ENCODE assay signal across 17 cellular contexts in the genomic region with DNA sequence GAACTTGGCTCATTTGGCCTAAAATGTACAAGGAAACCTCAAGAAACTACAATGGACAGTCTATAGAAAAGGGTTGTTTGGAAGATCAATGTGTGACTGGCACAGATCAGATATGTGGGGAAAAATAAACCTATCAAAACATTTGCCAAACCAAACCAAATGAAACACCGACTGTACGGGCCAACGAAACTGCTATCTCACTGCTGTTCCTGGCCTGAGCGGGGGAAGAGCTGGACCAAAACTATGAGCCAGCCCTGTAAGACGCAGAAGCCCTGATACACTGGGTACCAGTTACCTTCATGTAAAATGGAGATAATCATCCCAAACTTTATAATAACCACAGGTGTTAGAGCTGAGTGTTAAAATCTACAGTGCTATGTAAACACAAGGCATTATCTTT. TPM values are rescaled to one million over a fixed set of nuclear protein-coding genes. Genes with fewer than 3 reads are reported as not detected.
DNase-seq lines count a peak whose midpoint lies in the region; ATAC-seq and TF ChIP-seq lines count a peak whose summit lies in the region.
"Had no signal": no experiment of that assay in that cellular context is flagged by ENCODE, and none has a peak within 500 bp of the region (broad histone marks: within the 10 kb centered on the region; RNA-seq: fewer than 3 reads in every experiment).

No MANE protein-coding gene starts in this region.

- no peaks in the 10 kb centered on the region for H3K27me3 Mint-ChIP-seq in activated naive CD8-positive, alpha-beta T cell
- no peaks in the 10 kb centered on the region for H3K27me3 Mint-ChIP-seq in activated naive CD8-positive, alpha-beta T cell treated with anti-CD3 and anti-CD28 coated beads, Interleukin-2, amount 50 U/mL, for 24 hours
- H3K27me3 Mint-ChIP-seq in T-helper 17 cell, result no peaks in the 10 kb centered on the region
- H3K27me3 Mint-ChIP-seq: activated naive CD4-positive, alpha-beta T cell treated with anti-CD3 and anti-CD28 coated beads, Interleukin-2, amount 10 ng/mL, durations not matched to agents 7 days and 5 days had no signal

- ATAC-seq in activated naive CD8-positive, alpha-beta T cell treated with anti-CD3 and anti-CD28 coated beads, Interleukin-2, amount 50 U/mL, for 24 hours, result no peak
- ATAC-seq in T-helper 17 cell (no peak), left lobe of liver (peak; percentile 52), GM21576 (IDR thresholded peaks at IDR 0.05; ENCODE audit: unreplicated experiment) (no peak), mucosa of descending colon (no peak), lower lobe of right lung (no peak)
- no peak for ATAC-seq in stimulated activated effector memory CD8-positive, alpha-beta T cell treated with anti-CD3 and anti-CD28 coated beads, Interleukin-12 subunit alpha, Interleukin-12 subunit beta, amount 100 ng/mL, for 72 hours
- ATAC-seq: left colon had no signal

- H3K4me1 Mint-ChIP-seq in activated naive CD8-positive, alpha-beta T cell (ENCODE audit: low read depth), result peaks cover 95% of the 10 kb centered on the region
- H3K4me1 Mint-ChIP-seq in activated naive CD8-positive, alpha-beta T cell treated with anti-CD3 and anti-CD28 coated beads, Interleukin-2, amount 50 U/mL, for 24 hours, result peaks cover 81% of the 10 kb centered on the region
- H3K4me1 Mint-ChIP-seq in T-helper 17 cell, result peaks cover 85% of the 10 kb centered on the region
- peaks cover 97% of the 10 kb centered on the region for H3K4me1 Mint-ChIP-seq in stimulated activated effector memory CD8-positive, alpha-beta T cell treated with anti-CD3 and anti-CD28 coated beads, Interleukin-12 subunit alpha, Interleukin-12 subunit beta, amount 100 ng/mL, for 72 hours

- DNase-seq in activated naive CD8-positive, alpha-beta T cell treated with anti-CD3 and anti-CD28 coated beads, Interleukin-2, amount 50 U/mL, for 24 hours, result no peak
- DNase-seq in T-helper 17 cell (no peak), left lobe of liver (ENCODE audit: low spot score) (no peak), mucosa of descending colon (no peak), lower lobe of right lung (no peak)
- no peak for DNase-seq in stimulated activated effector memory CD8-positive, alpha-beta T cell treated with anti-CD3 and anti-CD28 coated beads, Interleukin-12 subunit alpha, Interleukin-12 subunit beta, amount 100 ng/mL, for 72 hours (ENCODE audit: low spot score in 2 of 2)
- DNase-seq: activated naive CD4-positive, alpha-beta T cell treated with anti-CD3 and anti-CD28 coated beads, Interleukin-2, amount 10 ng/mL, durations not matched to agents 7 days and 5 days; cerebellar nuclear complex; DMS79; head of caudate nucleus; left colon; NCI-H1092 treated with DMSO at 0.1 percent for 48 hours; NCI-H2171 treated with DMSO at 0.1 percent for 48 hours; stimulated activated CD4-positive, alpha-beta T cell treated with anti-CD3 and anti-CD28 coated beads, Interleukin-12 subunit alpha, Interleukin-12 subunit beta, amount 100 ng/mL, for 4 hours; testis had no signal

- no peaks in the 10 kb centered on the region for H3K9me3 Mint-ChIP-seq in activated naive CD8-positive, alpha-beta T cell (ENCODE audit: low read depth)
- no peaks in the 10 kb centered on the region for H3K9me3 Mint-ChIP-seq in activated naive CD8-positive, alpha-beta T cell treated with anti-CD3 and anti-CD28 coated beads, Interleukin-2, amount 50 U/mL, for 24 hours
- no peaks in the 10 kb centered on the region for H3K9me3 Mint-ChIP-seq in stimulated activated effector memory CD8-positive, alpha-beta T cell treated with anti-CD3 and anti-CD28 coated beads, Interleukin-12 subunit alpha, Interleukin-12 subunit beta, amount 100 ng/mL, for 72 hours
- H3K9me3 Mint-ChIP-seq: activated naive CD4-positive, alpha-beta T cell treated with anti-CD3 and anti-CD28 coated beads, Interleukin-2, amount 10 ng/mL, durations not matched to agents 7 days and 5 days had no signal

- H3K9me3 ChIP-seq in T-helper 17 cell (ENCODE audit: control insufficient read depth, low read length, poor library complexity, severe bottlenecking) (no peaks in the 10 kb centered on the region), mucosa of descending colon (no peaks in the 10 kb centered on the region), lower lobe of right lung (no peaks in the 10 kb centered on the region)
- H3K9me3 ChIP-seq: testis had no signal

- H3K27ac ChIP-seq in lower lobe of right lung, result no peak overlapping the region

- peaks cover 20% of the 10 kb centered on the region for H3K4me1 ChIP-seq in mucosa of descending colon (ENCODE audit: low read depth)
- peaks cover 93% of the 10 kb centered on the region for H3K4me1 ChIP-seq in lower lobe of right lung

- peak overlapping the region; percentile 77 for H3K27ac Mint-ChIP-seq in activated naive CD8-positive, alpha-beta T cell
- no peak overlapping the region for H3K27ac Mint-ChIP-seq in activated naive CD8-positive, alpha-beta T cell treated with anti-CD3 and anti-CD28 coated beads, Interleukin-2, amount 50 U/mL, for 24 hours
- H3K27ac Mint-ChIP-seq in T-helper 17 cell, result peak overlapping the region; percentile 93
- H3K27ac Mint-ChIP-seq in stimulated activated effector memory CD8-positive, alpha-beta T cell treated with anti-CD3 and anti-CD28 coated beads, Interleukin-12 subunit alpha, Interleukin-12 subunit beta, amount 100 ng/mL, for 72 hours, result peak overlapping the region; percentile 94
- H3K27ac Mint-ChIP-seq: activated naive CD4-positive, alpha-beta T cell treated with anti-CD3 and anti-CD28 coated beads, Interleukin-2, amount 10 ng/mL, durations not matched to agents 7 days and 5 days had no signal

- TF ChIP-seq CTCF in mucosa of descending colon (IDR thresholded peaks at IDR 0.05) (no peak), lower lobe of right lung (IDR thresholded peaks at IDR 0.05) (no peak)

- H3K4me3 ChIP-seq in mucosa of descending colon (no peak overlapping the region), lower lobe of right lung (no peak overlapping the region)
- H3K4me3 ChIP-seq: testis had no signal

- peaks cover 22% of the 10 kb centered on the region for H3K36me3 Mint-ChIP-seq in activated naive CD8-positive, alpha-beta T cell
- H3K36me3 Mint-ChIP-seq in activated naive CD8-positive, alpha-beta T cell treated with anti-CD3 and anti-CD28 coated beads, Interleukin-2, amount 50 U/mL, for 24 hours (ENCODE audit: low read depth), result peaks cover 25% of the 10 kb centered on the region
- H3K36me3 Mint-ChIP-seq in T-helper 17 cell (ENCODE audit: low read depth), result peaks cover 2% of the 10 kb centered on the region
- peaks cover 69% of the 10 kb centered on the region for H3K36me3 Mint-ChIP-seq in stimulated activated effector memory CD8-positive, alpha-beta T cell treated with anti-CD3 and anti-CD28 coated beads, Interleukin-12 subunit alpha, Interleukin-12 subunit beta, amount 100 ng/mL, for 72 hours

- intact Hi-C loops in mucosa of descending colon (cut with DNase I, micrococcal nuclease), result no loop called here
- intact Hi-C loops in lower lobe of right lung (cut with DNase I), result no loop called here

- no peak overlapping the region for H3K4me3 Mint-ChIP-seq in activated naive CD8-positive, alpha-beta T cell
- H3K4me3 Mint-ChIP-seq in activated naive CD8-positive, alpha-beta T cell treated with anti-CD3 and anti-CD28 coated beads, Interleukin-2, amount 50 U/mL, for 24 hours, result no peak overlapping the region
- H3K4me3 Mint-ChIP-seq in T-helper 17 cell, result peak overlapping the region; percentile 2
- H3K4me3 Mint-ChIP-seq in stimulated activated effector memory CD8-positive, alpha-beta T cell treated with anti-CD3 and anti-CD28 coated beads, Interleukin-12 subunit alpha, Interleukin-12 subunit beta, amount 100 ng/mL, for 72 hours, result no peak overlapping the region
- H3K4me3 Mint-ChIP-seq: activated naive CD4-positive, alpha-beta T cell treated with anti-CD3 and anti-CD28 coated beads, Interleukin-2, amount 10 ng/mL, durations not matched to agents 7 days and 5 days had no signal

- H3K27me3 ChIP-seq in lower lobe of right lung (ENCODE audit: low read depth), result no peaks in the 10 kb centered on the region
- H3K27me3 ChIP-seq: testis had no signal

- H3K36me3 ChIP-seq in mucosa of descending colon (ENCODE audit: low read depth), result no peaks in the 10 kb centered on the region
- H3K36me3 ChIP-seq in lower lobe of right lung, result peaks cover 15% of the 10 kb centered on the region

RNA-seq across cellular contexts. Expression of a gene that starts 11.7 kb away (rescaled TPM):
- total RNA-seq in T-helper 17 cell (10 to 100 TPM; 45.1 to 48.9 TPM), left lobe of liver (3.4 TPM), mucosa of descending colon (10 to 100 TPM; 27.9 to 67.0 (median 30.1) TPM), lower lobe of right lung (73.1 TPM)
